In the genomic region with DNA sequence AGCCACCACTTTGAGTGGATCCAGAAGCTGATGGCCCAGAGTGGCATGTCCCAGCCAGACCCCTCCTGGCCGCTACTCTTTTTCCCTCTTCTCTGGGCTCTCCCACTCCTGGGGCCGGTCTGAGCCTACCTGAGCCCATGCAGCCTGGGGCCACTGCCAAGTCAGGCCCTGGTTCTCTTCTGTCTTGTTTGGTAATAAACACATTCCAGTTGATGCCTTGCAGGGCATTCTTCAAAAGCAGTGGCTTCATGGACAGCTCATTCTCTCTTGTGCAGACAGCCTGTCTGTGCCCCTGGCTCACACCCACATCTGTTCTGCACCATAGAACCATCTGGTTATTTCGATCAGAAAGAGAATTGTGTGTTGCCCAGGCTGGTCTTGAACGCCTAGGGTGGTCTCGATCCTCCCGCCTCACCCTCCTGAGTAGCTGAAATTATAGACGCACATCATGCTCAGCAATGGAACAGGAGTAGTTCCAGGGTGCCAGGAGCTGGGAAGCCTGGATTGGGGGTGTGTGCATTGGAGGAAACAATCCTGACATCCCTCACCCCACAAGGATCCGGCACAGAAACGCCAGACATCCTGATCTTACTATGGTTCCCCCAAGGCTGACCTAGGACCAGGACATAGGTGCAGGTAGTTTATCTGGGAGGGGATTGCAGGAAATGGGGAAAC, we compare ENCODE assay signal across 1 cellular context.
A peak's percentile ranks its signal among the peaks of the same experiment; 100 is the strongest.
TF ChIP-seq lines count a peak whose summit lies in the region.

No MANE protein-coding gene starts in this region.

TF ChIP-seq in SK-N-SH, 30 proteins besides CTCF, POLR2A, EP300 and RAD21:
- TF ChIP-seq CHD2 (IDR thresholded peaks at IDR 0.05; ENCODE audit: low read length, partially characterized antibody) (peak; percentile 45), NFIC (IDR thresholded peaks at IDR 0.05; ENCODE audit: borderline replicate concordance) (no peak)
